Comparison of ENCODE assay signal across 33 cellular contexts in the genomic region with DNA sequence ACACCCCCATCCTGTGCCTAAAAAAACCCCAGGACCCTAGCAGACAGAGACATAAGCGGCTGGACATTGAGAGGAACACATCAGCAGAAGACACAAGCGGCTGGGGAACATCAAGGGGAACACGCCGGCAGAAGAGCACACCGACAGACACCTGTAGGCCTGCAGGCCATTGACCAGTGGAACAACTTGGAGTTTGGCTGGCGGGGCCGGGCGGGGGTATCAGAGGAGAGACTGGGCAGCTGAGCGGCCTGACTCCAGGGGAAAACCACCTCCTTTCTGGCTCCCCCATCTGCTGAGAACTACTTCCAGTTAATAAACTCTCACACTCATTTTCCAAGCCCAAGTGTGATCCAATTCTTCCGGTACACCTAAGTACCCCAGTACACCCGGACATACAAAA.
A peak's percentile ranks its signal among the peaks of the same experiment; 100 is the strongest.
DNase-seq lines count a peak whose midpoint lies in the region; ATAC-seq, FAIRE-seq and TF ChIP-seq lines count a peak whose summit lies in the region.
"Had no signal": no experiment of that assay in that cellular context is flagged by ENCODE, and none has a peak within 500 bp of the region (broad histone marks: within the 10 kb centered on the region; RNA-seq: fewer than 3 reads in every experiment).

No MANE protein-coding gene starts in this region.

- H3K9me3 Mint-ChIP-seq in chondrocyte (ENCODE audit: low read depth), result peaks cover 6% of the 10 kb centered on the region
- H3K9me3 Mint-ChIP-seq in nephron, result no peaks in the 10 kb centered on the region
- H3K9me3 Mint-ChIP-seq: CD4-positive, alpha-beta T cell; CD8-positive, alpha-beta T cell had no signal

- TF ChIP-seq CTCF in chondrocyte (IDR thresholded peaks at IDR 0.05), result no peak
- TF ChIP-seq CTCF in kidney (IDR thresholded peaks at IDR 0.05; ENCODE audit: borderline replicate concordance, extremely low read depth, insufficient read depth), result no peak
- TF ChIP-seq CTCF in nephron (IDR thresholded peaks at IDR 0.05; ENCODE audit: unreplicated experiment in 3 of 3), result no peak

- peaks cover 2% of the 10 kb centered on the region for H3K27me3 Mint-ChIP-seq in chondrocyte (ENCODE audit: low read depth)
- H3K27me3 Mint-ChIP-seq in nephron (ENCODE audit: low read depth), result peaks cover 26% of the 10 kb centered on the region
- H3K27me3 Mint-ChIP-seq: CD4-positive, alpha-beta T cell had no signal

- H3K36me3 Mint-ChIP-seq in chondrocyte (ENCODE audit: low read depth), result no peaks in the 10 kb centered on the region
- H3K36me3 Mint-ChIP-seq in nephron (ENCODE audit: low read depth), result no peaks in the 10 kb centered on the region
- H3K36me3 Mint-ChIP-seq: CD14-positive monocyte; CD4-positive, alpha-beta memory T cell; CD4-positive, CD25-positive, alpha-beta regulatory T cell; CD8-positive, alpha-beta memory T cell; CD8-positive, alpha-beta T cell had no signal

- H3K4me1 Mint-ChIP-seq in chondrocyte (ENCODE audit: low read depth), result peaks cover 46% of the 10 kb centered on the region
- H3K4me1 Mint-ChIP-seq in nephron, result peaks cover 73% of the 10 kb centered on the region
- H3K4me1 Mint-ChIP-seq: B cell; CD14-positive monocyte; CD4-positive, alpha-beta memory T cell; CD4-positive, CD25-positive, alpha-beta regulatory T cell; CD8-positive, alpha-beta memory T cell had no signal

- H3K27ac ChIP-seq in kidney (ENCODE audit: low read depth in 2 of 2, low read length in 2 of 2), result no peak overlapping the region
- H3K27ac ChIP-seq: 22Rv1; A549; BLaER1; BLaER1 treated with 17β-estradiol and CSF1 and Interleukin-3, amounts not matched to agents 10 nM and 100 nM; C4-2B had no signal

- H3K4me1 ChIP-seq in kidney (ENCODE audit: control insufficient read depth in 1 of 2, insufficient read depth in 1 of 2, low read depth in 1 of 2, low read length in 2 of 2), result peaks cover 4 to 5% of the 10 kb centered on the region in 2 donors
- H3K4me1 ChIP-seq: A549; BE2C; BLaER1; BLaER1 treated with 17β-estradiol and CSF1 and Interleukin-3, amounts not matched to agents 10 nM and 100 nM; Caco-2 had no signal

- no peaks in the 10 kb centered on the region for H3K9me3 ChIP-seq in kidney (ENCODE audit: control insufficient read depth in 1 of 2, low read length in 2 of 2)
- H3K9me3 ChIP-seq: A549; BE2C; BLaER1; BLaER1 treated with 17β-estradiol and CSF1 and Interleukin-3, amounts not matched to agents 10 nM and 100 nM; Caco-2 had no signal

- H3K9ac ChIP-seq in kidney (ENCODE audit: low read length in 2 of 2), result no peak overlapping the region
- H3K9ac ChIP-seq: BLaER1; BLaER1 treated with 17β-estradiol and CSF1 and Interleukin-3, amounts not matched to agents 10 nM and 100 nM had no signal

- no peak overlapping the region for H3K4me3 Mint-ChIP-seq in chondrocyte (ENCODE audit: unreplicated experiment)
- H3K4me3 Mint-ChIP-seq in nephron, result no peak overlapping the region
- H3K4me3 Mint-ChIP-seq: B cell; CD14-positive monocyte; CD4-positive, alpha-beta memory T cell; CD4-positive, alpha-beta T cell; CD4-positive, CD25-positive, alpha-beta regulatory T cell; CD8-positive, alpha-beta memory T cell; CD8-positive, alpha-beta T cell had no signal

- ATAC-seq in GM21423 (IDR thresholded peaks at IDR 0.05; ENCODE audit: unreplicated experiment), result no peak
- ATAC-seq: A549; CD8-positive, alpha-beta T cell had no signal

- no peak for FAIRE-seq in kidney (lab: Jason Lieb, UNC)
- FAIRE-seq: A204.1, A549, D721Med had no signal

- intact Hi-C loops in kidney (cut with DNase I), result no loop called here

- H3K27ac Mint-ChIP-seq in chondrocyte (ENCODE audit: unreplicated experiment) (no peak overlapping the region), nephron (peak overlapping the region; percentile 97 to 98 (median 98))
- H3K27ac Mint-ChIP-seq: B cell; CD14-positive monocyte; CD4-positive, alpha-beta memory T cell; CD4-positive, alpha-beta T cell; CD4-positive, CD25-positive, alpha-beta regulatory T cell; CD8-positive, alpha-beta memory T cell; CD8-positive, alpha-beta T cell had no signal

- no peaks in the 10 kb centered on the region for H3K36me3 ChIP-seq in kidney (ENCODE audit: control insufficient read depth in 1 of 2, insufficient read depth in 2 of 2, low read length in 2 of 2)
- H3K36me3 ChIP-seq: BE2C; BLaER1; BLaER1 treated with 17β-estradiol and CSF1 and Interleukin-3, amounts not matched to agents 10 nM and 100 nM had no signal

- H3K4me3 ChIP-seq in kidney (ENCODE audit: low read length in 2 of 2), result no peak overlapping the region
- H3K4me3 ChIP-seq: A549; BLaER1; BLaER1 treated with 17β-estradiol and CSF1 and Interleukin-3, amounts not matched to agents 10 nM and 100 nM had no signal

- peak; percentile 68 for DNase-seq in chondrocyte (ENCODE audit: low spot score)
- DNase-seq in kidney, result peak; percentile 55
- no peak for DNase-seq in EL
- no peak for DNase-seq in DMS53 (lab: John Stamatoyannopoulos, UW)
- DNase-seq: 8988T; ACHN; AML-193; BE2C; C1 segment of cervical spinal cord; Caco-2; Calu3; CD4-positive, alpha-beta memory T cell; CD4-positive, alpha-beta T cell; CD4-positive, CD25-positive, alpha-beta regulatory T cell; CD8-positive, alpha-beta memory T cell; CD8-positive, alpha-beta T cell; COR-L47; DMS 273 treated with DMSO at 0.1 percent for 48 hours; DMS153; DMS79; DMS79 treated with DMSO at 0.1 percent for 48 hours; DND-41 had no signal

Comparison
In these comparisons a context has a peak if more than half of its experiments do, and no peak if none do; other contexts are left out.
1. DNase-seq: peak in chondrocyte (single experiment) and kidney (single experiment); none in EL (single experiment) and DMS53 (single experiment).